Comparison of ENCODE assay signal across 1 cellular context in the genomic region with DNA sequence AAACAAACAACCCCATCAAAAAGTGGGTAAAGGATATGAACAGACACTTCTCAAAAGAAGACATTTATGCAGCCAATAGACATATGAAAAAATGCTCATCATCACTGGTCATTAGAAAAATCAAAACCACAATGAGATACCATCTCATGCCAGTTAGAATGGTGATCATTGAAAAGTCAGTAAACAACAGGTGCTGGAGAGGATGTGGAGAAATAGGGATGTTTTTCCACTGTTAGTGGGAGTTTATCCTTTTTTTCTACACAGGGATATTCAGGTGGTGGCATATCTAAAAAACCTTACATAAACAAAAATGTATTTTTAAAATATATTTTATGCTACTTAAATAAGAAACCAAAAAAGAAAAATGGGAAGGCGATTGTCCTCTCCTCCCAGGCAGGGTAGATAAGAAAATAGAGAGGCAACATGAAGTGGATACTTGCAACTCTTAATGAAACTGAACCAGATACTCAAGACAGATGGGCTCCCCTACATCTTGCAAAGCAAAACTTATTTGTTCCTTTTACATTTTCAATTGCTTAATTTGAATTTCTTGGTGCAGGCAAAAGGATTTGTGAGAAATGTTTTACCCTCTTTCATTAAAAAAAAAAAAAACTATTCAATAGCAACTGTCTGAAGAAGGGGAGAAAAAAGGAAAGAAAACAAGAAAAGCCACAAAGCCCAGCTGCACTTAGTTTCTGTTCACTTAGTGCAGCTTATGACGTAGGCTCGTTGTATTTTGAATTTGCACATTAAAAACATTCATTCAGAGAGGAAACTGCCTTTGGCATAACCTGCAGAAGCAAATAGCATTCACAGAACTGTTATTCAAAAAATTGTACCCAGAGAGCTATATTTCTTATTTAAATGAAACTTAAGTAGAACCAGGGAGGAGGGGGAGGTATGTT.
TF ChIP-seq lines count a peak whose summit lies in the region.

No MANE protein-coding gene starts in this region.

TF ChIP-seq in GM12878, 131 proteins besides CTCF, POLR2A, EP300 and RAD21 (continued from another document):
- peak; percentile 72; the same call in 1 of the 2 replicates for TF ChIP-seq CHD2 (IDR thresholded peaks at IDR 0.05; ENCODE audit: borderline replicate concordance, low read depth, low read length)
- TF ChIP-seq SMC3 (IDR thresholded peaks at IDR 0.05; ENCODE audit: borderline replicate concordance, low read length) = peak; percentile 2; the same call in 1 of the 2 replicates
- TF ChIP-seq, protein P1, sequence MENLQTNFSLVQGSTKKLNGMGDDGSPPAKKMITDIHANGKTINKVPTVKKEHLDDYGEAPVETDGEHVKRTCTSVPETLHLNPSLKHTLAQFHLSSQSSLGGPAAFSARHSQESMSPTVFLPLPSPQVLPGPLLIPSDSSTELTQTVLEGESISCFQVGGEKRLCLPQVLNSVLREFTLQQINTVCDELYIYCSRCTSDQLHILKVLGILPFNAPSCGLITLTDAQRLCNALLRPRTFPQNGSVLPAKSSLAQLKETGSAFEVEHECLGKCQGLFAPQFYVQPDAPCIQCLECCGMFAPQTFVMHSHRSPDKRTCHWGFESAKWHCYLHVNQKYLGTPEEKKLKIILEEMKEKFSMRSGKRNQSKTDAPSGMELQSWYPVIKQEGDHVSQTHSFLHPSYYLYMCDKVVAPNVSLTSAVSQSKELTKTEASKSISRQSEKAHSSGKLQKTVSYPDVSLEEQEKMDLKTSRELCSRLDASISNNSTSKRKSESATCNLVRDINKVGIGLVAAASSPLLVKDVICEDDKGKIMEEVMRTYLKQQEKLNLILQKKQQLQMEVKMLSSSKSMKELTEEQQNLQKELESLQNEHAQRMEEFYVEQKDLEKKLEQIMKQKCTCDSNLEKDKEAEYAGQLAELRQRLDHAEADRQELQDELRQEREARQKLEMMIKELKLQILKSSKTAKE (IDR thresholded peaks at IDR 0.05; ENCODE audit: low read depth, poor library complexity, severe bottlenecking) = peak; percentile 89
- TF ChIP-seq NBN (IDR thresholded peaks at IDR 0.05) = peak; percentile 84
- peak; percentile 24 to 61; a peak in 3 of 4 replicates for TF ChIP-seq BHLHE40 (IDR thresholded peaks at IDR 0.05; ENCODE audit: borderline replicate concordance in 1 of 2, low read depth in 2 of 2, low read length in 1 of 2)
- 0 out of 2 replicates have a peak, but pooled peaks have one; percentile 25 for TF ChIP-seq GATAD2B (conservative IDR thresholded peaks at IDR 0.05; ENCODE audit: low read depth)
- peak; percentile 90 for TF ChIP-seq CREM (IDR thresholded peaks at IDR 0.05; ENCODE audit: low read depth)
- TF ChIP-seq, protein P2, sequence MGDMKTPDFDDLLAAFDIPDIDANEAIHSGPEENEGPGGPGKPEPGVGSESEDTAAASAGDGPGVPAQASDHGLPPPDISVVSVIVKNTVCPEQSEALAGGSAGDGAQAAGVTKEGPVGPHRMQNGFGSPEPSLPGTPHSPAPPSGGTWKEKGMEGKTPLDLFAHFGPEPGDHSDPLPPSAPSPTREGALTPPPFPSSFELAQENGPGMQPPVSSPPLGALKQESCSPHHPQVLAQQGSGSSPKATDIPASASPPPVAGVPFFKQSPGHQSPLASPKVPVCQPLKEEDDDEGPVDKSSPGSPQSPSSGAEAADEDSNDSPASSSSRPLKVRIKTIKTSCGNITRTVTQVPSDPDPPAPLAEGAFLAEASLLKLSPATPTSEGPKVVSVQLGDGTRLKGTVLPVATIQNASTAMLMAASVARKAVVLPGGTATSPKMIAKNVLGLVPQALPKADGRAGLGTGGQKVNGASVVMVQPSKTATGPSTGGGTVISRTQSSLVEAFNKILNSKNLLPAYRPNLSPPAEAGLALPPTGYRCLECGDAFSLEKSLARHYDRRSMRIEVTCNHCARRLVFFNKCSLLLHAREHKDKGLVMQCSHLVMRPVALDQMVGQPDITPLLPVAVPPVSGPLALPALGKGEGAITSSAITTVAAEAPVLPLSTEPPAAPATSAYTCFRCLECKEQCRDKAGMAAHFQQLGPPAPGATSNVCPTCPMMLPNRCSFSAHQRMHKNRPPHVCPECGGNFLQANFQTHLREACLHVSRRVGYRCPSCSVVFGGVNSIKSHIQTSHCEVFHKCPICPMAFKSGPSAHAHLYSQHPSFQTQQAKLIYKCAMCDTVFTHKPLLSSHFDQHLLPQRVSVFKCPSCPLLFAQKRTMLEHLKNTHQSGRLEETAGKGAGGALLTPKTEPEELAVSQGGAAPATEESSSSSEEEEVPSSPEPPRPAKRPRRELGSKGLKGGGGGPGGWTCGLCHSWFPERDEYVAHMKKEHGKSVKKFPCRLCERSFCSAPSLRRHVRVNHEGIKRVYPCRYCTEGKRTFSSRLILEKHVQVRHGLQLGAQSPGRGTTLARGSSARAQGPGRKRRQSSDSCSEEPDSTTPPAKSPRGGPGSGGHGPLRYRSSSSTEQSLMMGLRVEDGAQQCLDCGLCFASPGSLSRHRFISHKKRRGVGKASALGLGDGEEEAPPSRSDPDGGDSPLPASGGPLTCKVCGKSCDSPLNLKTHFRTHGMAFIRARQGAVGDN (IDR thresholded peaks at IDR 0.05) = peak; percentile 83
- TF ChIP-seq IKZF2 (IDR thresholded peaks at IDR 0.05) = peak; percentile 73 to 86
- peak; percentile 57; the same call in 1 of the 2 replicates for TF ChIP-seq PAX5 (IDR thresholded peaks at IDR 0.05; ENCODE audit: borderline replicate concordance, low read depth, low read length)
- no peak for TF ChIP-seq SMAD1 (IDR thresholded peaks at IDR 0.05; ENCODE audit: low read depth, partially characterized antibody)
- TF ChIP-seq NR2C2 (IDR thresholded peaks at IDR 0.05; ENCODE audit: borderline replicate concordance, control insufficient read depth, insufficient read length, low read depth) = no peak
- TF ChIP-seq MEF2A (IDR thresholded peaks at IDR 0.05; ENCODE audit: insufficient read depth, low read depth, low read length) = 0 out of 2 replicates have a peak, but pooled peaks have one; percentile 29
- TF ChIP-seq, protein P3, sequence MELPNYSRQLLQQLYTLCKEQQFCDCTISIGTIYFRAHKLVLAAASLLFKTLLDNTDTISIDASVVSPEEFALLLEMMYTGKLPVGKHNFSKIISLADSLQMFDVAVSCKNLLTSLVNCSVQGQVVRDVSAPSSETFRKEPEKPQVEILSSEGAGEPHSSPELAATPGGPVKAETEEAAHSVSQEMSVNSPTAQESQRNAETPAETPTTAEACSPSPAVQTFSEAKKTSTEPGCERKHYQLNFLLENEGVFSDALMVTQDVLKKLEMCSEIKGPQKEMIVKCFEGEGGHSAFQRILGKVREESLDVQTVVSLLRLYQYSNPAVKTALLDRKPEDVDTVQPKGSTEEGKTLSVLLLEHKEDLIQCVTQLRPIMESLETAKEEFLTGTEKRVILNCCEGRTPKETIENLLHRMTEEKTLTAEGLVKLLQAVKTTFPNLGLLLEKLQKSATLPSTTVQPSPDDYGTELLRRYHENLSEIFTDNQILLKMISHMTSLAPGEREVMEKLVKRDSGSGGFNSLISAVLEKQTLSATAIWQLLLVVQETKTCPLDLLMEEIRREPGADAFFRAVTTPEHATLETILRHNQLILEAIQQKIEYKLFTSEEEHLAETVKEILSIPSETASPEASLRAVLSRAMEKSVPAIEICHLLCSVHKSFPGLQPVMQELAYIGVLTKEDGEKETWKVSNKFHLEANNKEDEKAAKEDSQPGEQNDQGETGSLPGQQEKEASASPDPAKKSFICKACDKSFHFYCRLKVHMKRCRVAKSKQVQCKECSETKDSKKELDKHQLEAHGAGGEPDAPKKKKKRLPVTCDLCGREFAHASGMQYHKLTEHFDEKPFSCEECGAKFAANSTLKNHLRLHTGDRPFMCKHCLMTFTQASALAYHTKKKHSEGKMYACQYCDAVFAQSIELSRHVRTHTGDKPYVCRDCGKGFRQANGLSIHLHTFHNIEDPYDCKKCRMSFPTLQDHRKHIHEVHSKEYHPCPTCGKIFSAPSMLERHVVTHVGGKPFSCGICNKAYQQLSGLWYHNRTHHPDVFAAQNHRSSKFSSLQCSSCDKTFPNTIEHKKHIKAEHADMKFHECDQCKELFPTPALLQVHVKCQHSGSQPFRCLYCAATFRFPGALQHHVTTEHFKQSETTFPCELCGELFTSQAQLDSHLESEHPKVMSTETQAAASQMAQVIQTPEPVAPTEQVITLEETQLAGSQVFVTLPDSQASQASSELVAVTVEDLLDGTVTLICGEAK (IDR thresholded peaks at IDR 0.05; ENCODE audit: borderline replicate concordance) = no peak; the same call in 1 of the 2 replicates
- no peak for TF ChIP-seq ESRRA (IDR thresholded peaks at IDR 0.05; ENCODE audit: low read length)
- TF ChIP-seq NFIC (IDR thresholded peaks at IDR 0.05; ENCODE audit: low read depth, low read length) = peak; percentile 79; the same call in 1 of the 2 replicates
- peak; percentile 73 for TF ChIP-seq POLR2AphosphoS5 (IDR thresholded peaks at IDR 0.05; ENCODE audit: low read length)
